In the genomic region with DNA sequence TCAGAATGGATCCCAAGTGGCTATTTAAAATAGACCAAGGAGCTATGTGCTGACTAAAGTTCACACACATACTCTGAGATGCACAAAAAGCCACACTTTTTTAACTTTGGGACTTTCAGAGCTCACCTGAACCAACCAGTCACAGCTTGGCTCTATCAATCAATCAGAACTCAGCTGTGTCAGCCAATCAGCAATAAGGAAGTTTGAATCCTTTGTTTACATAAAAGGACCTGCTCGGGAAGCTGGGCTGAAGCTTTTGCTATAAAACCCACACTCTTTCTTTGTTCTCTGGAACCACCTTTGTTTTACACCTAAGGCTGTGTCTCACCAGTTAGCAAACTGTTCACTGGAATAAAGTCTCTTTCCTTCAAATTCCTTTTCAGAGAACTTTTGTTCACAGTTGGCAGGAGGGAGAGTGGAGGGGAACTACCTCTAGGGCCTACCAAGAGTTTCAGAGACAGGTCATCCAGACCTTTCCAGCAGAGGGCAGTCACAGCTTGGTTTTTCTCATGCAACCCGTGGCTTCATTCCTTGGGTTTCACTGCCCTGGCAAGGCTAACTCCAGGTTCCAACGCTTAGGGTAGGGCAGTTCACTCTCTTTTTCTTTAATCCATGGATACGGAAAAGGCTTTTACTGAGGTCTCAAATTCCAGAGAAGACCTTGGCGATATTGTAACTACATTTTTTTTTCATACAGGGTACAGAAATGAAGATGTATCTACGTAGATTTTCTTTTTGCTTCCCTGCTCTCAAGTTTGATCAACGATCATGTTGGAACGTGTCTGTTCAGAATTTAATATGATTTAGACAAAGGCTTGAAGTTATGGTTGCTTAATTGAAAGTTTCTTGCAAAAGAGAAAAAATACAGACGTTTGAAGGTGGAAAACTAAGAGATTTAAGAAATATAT, we compare ENCODE assay signal across 8 cellular contexts.
DNase-seq lines count a peak whose midpoint lies in the region; ATAC-seq and TF ChIP-seq lines count a peak whose summit lies in the region.

No MANE protein-coding gene starts in this region.

- peaks cover 5% of the 10 kb centered on the region for H3K4me1 ChIP-seq in PC-9 (replicated peaks; ENCODE audit: insufficient read depth)

- H3K27ac Mint-ChIP-seq in activated T-cell treated with anti-CD3 and anti-CD28 coated beads, Interleukin-2, amount 50 U/mL, for 72 hours = no peak overlapping the region
- H3K27ac Mint-ChIP-seq in nephron = peak overlapping the region; percentile 39 to 49 (median 41)

- H2AFZ ChIP-seq in PC-9 = no peak overlapping the region

- H3K9me3 ChIP-seq in PC-9 (ENCODE audit: insufficient read depth, low read depth) = no peaks in the 10 kb centered on the region

- peak overlapping the region; percentile 53 to 71 for H3K4me3 Mint-ChIP-seq in activated T-cell treated with anti-CD3 and anti-CD28 coated beads, Interleukin-2, amount 50 U/mL, for 72 hours
- peak overlapping the region in 1 of 3 experiments; percentile 23 for H3K4me3 Mint-ChIP-seq in nephron

- DNase-seq in DMS114 treated with DMSO at 0.1 percent for 48 hours (lab: John Stamatoyannopoulos, UW; ENCODE audit: unreplicated experiment) (peak; percentile 54), PC-9 (peak; percentile 34 to 49), fibroblast of gingiva (ENCODE audit: low read depth) (peak; percentile 66)
- DNase-seq in Jurkat, Clone E6-1 (ENCODE audit: low read depth, low spot score) = peak; percentile 46
- peak; percentile 73 to 74 for DNase-seq in activated T-cell treated with anti-CD3 and anti-CD28 coated beads, Interleukin-2, amount 50 U/mL, for 72 hours
- DNase-seq in stimulated activated naive CD4-positive, alpha-beta T cell treated with Interleukin-2 at 50 U/mL for 16 hours (lab: John Stamatoyannopoulos, UW) = peak; percentile 63

- POLR2A ChIA-PET in PC-9 (lab: Charles Lee; ENCODE audit: unreplicated experiment) = no interaction called here

- H3K27me3 ChIP-seq in PC-9 (ENCODE audit: insufficient read depth, low read depth) = no peaks in the 10 kb centered on the region

- TF ChIP-seq CTCF in PC-9 (conservative IDR thresholded peaks at IDR 0.05) (peak; percentile 68), nephron (IDR thresholded peaks at IDR 0.05; ENCODE audit: unreplicated experiment in 3 of 3) (peak; percentile 67 to 76 (median 71))

- no peaks in the 10 kb centered on the region for H3K9me3 Mint-ChIP-seq in activated T-cell treated with anti-CD3 and anti-CD28 coated beads, Interleukin-2, amount 50 U/mL, for 72 hours
- H3K9me3 Mint-ChIP-seq in nephron = peaks cover 4% of the 10 kb centered on the region

- no peaks in the 10 kb centered on the region for H4K20me1 ChIP-seq in PC-9 (ENCODE audit: insufficient read depth)

- CTCF ChIA-PET in PC-9 (lab: Charles Lee) = no interaction called here

- H3F3A ChIP-seq in PC-9 (ENCODE audit: insufficient read depth, low read depth) = no peaks in the 10 kb centered on the region

- BruUV-seq in PC-9 (replicated peaks; lab: Mats Ljungman, UMichigan) = no TSS peak

- intact Hi-C loops in PC-9 (cut with micrococcal nuclease; ENCODE audit: unreplicated experiment) = loop anchor here (1.0 to 10.0 kb wide), 2 partner anchors 207 to 1068 kb away; no protein-coding TSS in a partner anchor

- H3K4me1 Mint-ChIP-seq in activated T-cell treated with anti-CD3 and anti-CD28 coated beads, Interleukin-2, amount 50 U/mL, for 72 hours (ENCODE audit: low read depth) = peaks cover 15% of the 10 kb centered on the region
- no peaks in the 10 kb centered on the region for H3K4me1 Mint-ChIP-seq in nephron

- ATAC-seq in GM21526 (IDR thresholded peaks at IDR 0.05; ENCODE audit: low FRiP score, unreplicated experiment) = peak; percentile 95
- ATAC-seq in activated T-cell treated with anti-CD3 and anti-CD28 coated beads, Interleukin-2, amount 50 U/mL, for 72 hours (replicated peaks in 1 of 2) = peak; percentile 77 to 79

- H3K4me3 ChIP-seq in Jurkat, Clone E6-1 (ENCODE audit: low read length) = no peak overlapping the region
- H3K4me3 ChIP-seq in PC-9 = no peak overlapping the region

- H3K9me2 ChIP-seq in PC-9 (ENCODE audit: insufficient read depth) = no peaks in the 10 kb centered on the region

- H3K36me3 ChIP-seq in PC-9 (ENCODE audit: low read depth) = no peaks in the 10 kb centered on the region

- no peaks in the 10 kb centered on the region for H3K36me3 Mint-ChIP-seq in activated T-cell treated with anti-CD3 and anti-CD28 coated beads, Interleukin-2, amount 50 U/mL, for 72 hours (ENCODE audit: insufficient read depth in 2 of 2)
- no peaks in the 10 kb centered on the region for H3K36me3 Mint-ChIP-seq in nephron (ENCODE audit: low read depth)

- no peak overlapping the region for H3K4me2 ChIP-seq in PC-9

- no peaks in the 10 kb centered on the region for H3K27me3 Mint-ChIP-seq in activated T-cell treated with anti-CD3 and anti-CD28 coated beads, Interleukin-2, amount 50 U/mL, for 72 hours (ENCODE audit: low read depth)
- no peaks in the 10 kb centered on the region for H3K27me3 Mint-ChIP-seq in nephron (ENCODE audit: low read depth)

- H3K27ac ChIP-seq in PC-9 = no peak overlapping the region

- no peaks in the 10 kb centered on the region for H3K79me2 ChIP-seq in PC-9 (ENCODE audit: low read depth)
